Comparison of ENCODE assay signal across 24 cellular contexts in the genomic region with DNA sequence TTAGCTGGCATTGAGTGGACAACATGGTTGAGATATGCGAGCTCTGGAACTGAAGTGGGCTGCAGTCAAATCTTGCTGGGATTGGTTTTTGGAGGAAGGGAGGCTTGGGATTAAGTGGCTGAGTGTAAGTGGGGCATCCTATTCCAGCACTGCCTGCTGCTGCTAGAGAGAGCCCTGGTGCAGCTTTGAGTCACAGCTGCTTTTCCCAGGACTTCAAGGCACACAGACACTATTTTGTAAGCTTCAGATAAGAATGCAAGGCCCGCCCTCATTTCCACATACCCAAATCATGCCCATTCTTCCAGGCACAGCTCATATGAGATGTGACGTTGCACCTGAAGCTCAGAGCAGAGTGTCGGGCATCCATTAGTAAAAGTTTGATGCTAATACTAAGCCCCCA.
"Had no signal": no experiment of that assay in that cellular context is flagged by ENCODE, and none has a peak within 500 bp of the region (broad histone marks: within the 10 kb centered on the region; RNA-seq: fewer than 3 reads in every experiment).

No MANE protein-coding gene starts in this region.

- H3K27ac Mint-ChIP-seq: activated B cell treated with CpG ODN at 0.5 μM for 24 hours; activated CD8-positive, alpha-beta memory T cell treated with anti-CD3 and anti-CD28 coated beads, Interleukin-2, amount 10 ng/mL, durations not matched to agents 7 days and 5 days; activated CD8-positive, alpha-beta T cell treated with anti-CD3 and anti-CD28 coated beads for 36 hours; activated naive CD4-positive, alpha-beta T cell treated with anti-CD3 and anti-CD28 coated beads, Interleukin-2, amount 50 U/mL, for 24 hours; dendritic cell treated with granulocyte-macrophage colony-stimulating factor and Interleukin-4, amounts not matched to agents 40 ng/mL and 50 ng/mL, for 4 days; nephron progenitor cell; stimulated activated memory B cell treated with anti-CD40 and anti-IgM and Interleukin-4, amounts not matched to agents 10 μg/mL and 1 μg/mL and 100 μg/mL, for 72 hours; T-helper 17 cell had no signal

- H3K27me3 ChIP-seq: adrenal gland, gastrocnemius medialis, right lobe of liver, upper lobe of left lung had no signal

- H3K27ac ChIP-seq: adrenal gland, gastrocnemius medialis, right lobe of liver, thoracic aorta, upper lobe of left lung had no signal

- H3K4me3 ChIP-seq: adrenal gland, gastrocnemius medialis, mucosa of descending colon, right lobe of liver, thoracic aorta, upper lobe of left lung had no signal

- H3K36me3 ChIP-seq: adrenal gland, gastrocnemius medialis, right lobe of liver, thoracic aorta, upper lobe of left lung had no signal

- DNase-seq: activated B cell treated with CpG ODN at 0.5 μM for 24 hours; activated CD4-positive, alpha-beta T cell treated with anti-CD3 and anti-CD28 coated beads for 4 hours; activated CD8-positive, alpha-beta memory T cell treated with anti-CD3 and anti-CD28 coated beads, Interleukin-2, amount 10 ng/mL, durations not matched to agents 7 days and 5 days; activated CD8-positive, alpha-beta T cell treated with anti-CD3 and anti-CD28 coated beads for 36 hours; activated gamma-delta T cell; activated T-cell treated with anti-CD3 and anti-CD28 coated beads for 4 hours; effector CD8-positive, alpha-beta T cell; gastrocnemius medialis; head of caudate nucleus; left colon; mesendoderm; mucosa of descending colon; nephron progenitor cell; right lobe of liver; small intestine; stimulated activated CD4-positive, alpha-beta T cell treated with anti-CD3 and anti-CD28 coated beads, Interleukin-15, amount 100 ng/mL, for 24 hours; T-helper 17 cell; upper lobe of left lung had no signal

- H3K9me3 ChIP-seq: adrenal gland, gastrocnemius medialis, mucosa of descending colon, right lobe of liver, thoracic aorta, upper lobe of left lung had no signal

- H3K9me3 Mint-ChIP-seq: activated B cell treated with CpG ODN at 0.5 μM for 24 hours; activated CD8-positive, alpha-beta T cell treated with anti-CD3 and anti-CD28 coated beads for 36 hours; activated naive CD4-positive, alpha-beta T cell treated with anti-CD3 and anti-CD28 coated beads, Interleukin-2, amount 50 U/mL, for 24 hours; dendritic cell treated with granulocyte-macrophage colony-stimulating factor and Interleukin-4, amounts not matched to agents 40 ng/mL and 50 ng/mL, for 4 days; nephron progenitor cell; stimulated activated memory B cell treated with anti-CD40 and anti-IgM and Interleukin-4, amounts not matched to agents 10 μg/mL and 1 μg/mL and 100 μg/mL, for 72 hours had no signal

- ATAC-seq: activated CD8-positive, alpha-beta memory T cell treated with anti-CD3 and anti-CD28 coated beads, Interleukin-2, amount 10 ng/mL, durations not matched to agents 7 days and 5 days; activated CD8-positive, alpha-beta T cell treated with anti-CD3 and anti-CD28 coated beads for 36 hours; esophagus mucosa; gastrocnemius medialis; left colon; mucosa of descending colon; stimulated activated memory B cell treated with anti-CD40 and anti-IgM and Interleukin-4, amounts not matched to agents 10 μg/mL and 1 μg/mL and 100 μg/mL, for 72 hours; T-helper 17 cell had no signal

- H3K4me3 Mint-ChIP-seq: activated B cell treated with CpG ODN at 0.5 μM for 24 hours; activated CD8-positive, alpha-beta memory T cell treated with anti-CD3 and anti-CD28 coated beads, Interleukin-2, amount 10 ng/mL, durations not matched to agents 7 days and 5 days; activated CD8-positive, alpha-beta T cell treated with anti-CD3 and anti-CD28 coated beads for 36 hours; activated naive CD4-positive, alpha-beta T cell treated with anti-CD3 and anti-CD28 coated beads, Interleukin-2, amount 50 U/mL, for 24 hours; dendritic cell treated with granulocyte-macrophage colony-stimulating factor and Interleukin-4, amounts not matched to agents 40 ng/mL and 50 ng/mL, for 4 days; nephron progenitor cell; stimulated activated memory B cell treated with anti-CD40 and anti-IgM and Interleukin-4, amounts not matched to agents 10 μg/mL and 1 μg/mL and 100 μg/mL, for 72 hours had no signal

- H3K4me1 ChIP-seq: right lobe of liver, upper lobe of left lung had no signal

- H3K36me3 Mint-ChIP-seq: activated CD8-positive, alpha-beta memory T cell treated with anti-CD3 and anti-CD28 coated beads, Interleukin-2, amount 10 ng/mL, durations not matched to agents 7 days and 5 days; activated naive CD4-positive, alpha-beta T cell treated with anti-CD3 and anti-CD28 coated beads, Interleukin-2, amount 50 U/mL, for 24 hours; stimulated activated memory B cell treated with anti-CD40 and anti-IgM and Interleukin-4, amounts not matched to agents 10 μg/mL and 1 μg/mL and 100 μg/mL, for 72 hours had no signal
